ENCODE assay signal across 1 cellular context in genomic region chr6:73653571-73654424, GRCh38.
TF ChIP-seq lines count a peak whose summit lies in the region.

Gene SLC17A5, minus strand, starts transcription at chr6:73653992. Its CDS starts 106 bp downstream, at chr6:73653886.

TF ChIP-seq in HepG2, 621 proteins besides CTCF, POLR2A, EP300 and RAD21 (continued from another document and continues in another):
- TF ChIP-seq IKZF5 (CRISPR knock-in tag; IDR thresholded peaks at IDR 0.05): 0 out of 2 replicates have a peak, but pooled peaks have one; percentile 58
- TF ChIP-seq KLF16 (CRISPR knock-in tag; IDR thresholded peaks at IDR 0.05): peak in 1 of 2 experiments; percentile 65; a peak in 1 of 4 replicates
- peak; percentile 85 for TF ChIP-seq TBX2 (CRISPR knock-in tag; IDR thresholded peaks at IDR 0.05; ENCODE audit: borderline replicate concordance)
- peak; percentile 19 for TF ChIP-seq ZBTB7B (CRISPR knock-in tag; IDR thresholded peaks at IDR 0.05)
- peak; percentile 43; the same call in 1 of the 2 replicates for TF ChIP-seq ZNF7 (CRISPR knock-in tag; IDR thresholded peaks at IDR 0.05)
- TF ChIP-seq POGZ (CRISPR knock-in tag; IDR thresholded peaks at IDR 0.05): peak; percentile 78
- TF ChIP-seq ELF1 (CRISPR knock-in tag; IDR thresholded peaks at IDR 0.05): peak; percentile 61; the same call in 1 of the 2 replicates
- no peak for TF ChIP-seq ZNF710 (CRISPR knock-in tag; IDR thresholded peaks at IDR 0.05; ENCODE audit: borderline replicate concordance)
- 0 out of 2 replicates have a peak, but pooled peaks have one; percentile 77 for TF ChIP-seq SMAD9 (CRISPR knock-in tag; IDR thresholded peaks at IDR 0.05)
- 0 out of 2 replicates have a peak, but pooled peaks have one; percentile 51 for TF ChIP-seq ARHGAP35 (CRISPR knock-in tag; IDR thresholded peaks at IDR 0.05; ENCODE audit: borderline replicate concordance)
- TF ChIP-seq HMGXB4 (CRISPR knock-in tag; IDR thresholded peaks at IDR 0.05; ENCODE audit: borderline replicate concordance in 1 of 2, low read depth in 1 of 2): peak; percentile 61 to 64
- TF ChIP-seq IRX3 (CRISPR knock-in tag; IDR thresholded peaks at IDR 0.05; ENCODE audit: borderline replicate concordance, low read depth): peak; percentile 51; the same call in 1 of the 2 replicates
- peak; percentile 71; the same call in 1 of the 2 replicates for TF ChIP-seq ZFP91 (CRISPR knock-in tag; IDR thresholded peaks at IDR 0.05; ENCODE audit: borderline replicate concordance)
- peak; percentile 94 for TF ChIP-seq ZNF607 (CRISPR knock-in tag; IDR thresholded peaks at IDR 0.05; ENCODE audit: borderline replicate concordance)
- TF ChIP-seq BCL6 (CRISPR knock-in tag; IDR thresholded peaks at IDR 0.05): 0 out of 2 replicates have a peak, but pooled peaks have one; percentile 30
- TF ChIP-seq KDM6A (CRISPR knock-in tag; IDR thresholded peaks at IDR 0.05; ENCODE audit: low read depth): no peak
- TF ChIP-seq NCOA2 (CRISPR knock-in tag; IDR thresholded peaks at IDR 0.05): peak; percentile 53
- peak; percentile 70 for TF ChIP-seq UBTF (CRISPR knock-in tag; IDR thresholded peaks at IDR 0.05)
- TF ChIP-seq PPARG (CRISPR knock-in tag; conservative IDR thresholded peaks at IDR 0.05): 0 out of 2 replicates have a peak, but pooled peaks have one; percentile 12
- TF ChIP-seq ZNF260 (CRISPR knock-in tag; IDR thresholded peaks at IDR 0.05; ENCODE audit: borderline replicate concordance, low read depth): no peak
- peak; percentile 78 for TF ChIP-seq ZMYM4 (CRISPR knock-in tag; IDR thresholded peaks at IDR 0.05)
- peak; percentile 46; the same call in 1 of the 2 replicates for TF ChIP-seq ZFP82 (CRISPR knock-in tag; IDR thresholded peaks at IDR 0.05; ENCODE audit: borderline replicate concordance)
- TF ChIP-seq STAT6 (CRISPR knock-in tag; IDR thresholded peaks at IDR 0.05; ENCODE audit: borderline replicate concordance): 0 out of 2 replicates have a peak, but pooled peaks have one; percentile 66
- peak; percentile 88 for TF ChIP-seq ZNF501 (CRISPR knock-in tag; IDR thresholded peaks at IDR 0.05)
- peak; percentile 5; the same call in 1 of the 2 replicates for TF ChIP-seq ZNF800 (CRISPR knock-in tag; IDR thresholded peaks at IDR 0.05)
- peak; percentile 75; the same call in 1 of the 2 replicates for TF ChIP-seq THAP9 (CRISPR knock-in tag; IDR thresholded peaks at IDR 0.05; ENCODE audit: borderline replicate concordance)
- TF ChIP-seq ZNF850 (CRISPR knock-in tag; conservative IDR thresholded peaks at IDR 0.05): 0 out of 2 replicates have a peak, but pooled peaks have one; percentile 75
- no peak for TF ChIP-seq SYNCRIP (IDR thresholded peaks at IDR 0.05; ENCODE audit: insufficient read depth, low read depth, low read length)
- TF ChIP-seq GATA4 (IDR thresholded peaks at IDR 0.05; ENCODE audit: borderline replicate concordance, low read depth): 0 out of 2 replicates have a peak, but pooled peaks have one; percentile 25
- peak; percentile 98 for TF ChIP-seq NAIF1 (CRISPR knock-in tag; IDR thresholded peaks at IDR 0.05; ENCODE audit: borderline replicate concordance)
- 0 out of 2 replicates have a peak, but pooled peaks have one; percentile 28 for TF ChIP-seq ZSCAN20 (CRISPR knock-in tag; IDR thresholded peaks at IDR 0.05; ENCODE audit: borderline replicate concordance)
- 0 out of 2 replicates have a peak, but pooled peaks have one; percentile 55 for TF ChIP-seq DNMT1 (CRISPR knock-in tag; IDR thresholded peaks at IDR 0.05)
- peak; percentile 56; the same call in 1 of the 2 replicates for TF ChIP-seq AHR (CRISPR knock-in tag; IDR thresholded peaks at IDR 0.05)
- TF ChIP-seq RBFOX2 (IDR thresholded peaks at IDR 0.05; ENCODE audit: low read depth, low read length): peak; percentile 90
- TF ChIP-seq SMAD1 (CRISPR knock-in tag; IDR thresholded peaks at IDR 0.05; ENCODE audit: borderline replicate concordance, low read depth): 0 out of 2 replicates have a peak, but pooled peaks have one; percentile 32
- TF ChIP-seq AGO2 (optimal IDR thresholded peaks at IDR 0.05; ENCODE audit: low read depth, low read length): peak; percentile 42
- no peak for TF ChIP-seq SNAPC5 (CRISPR knock-in tag; IDR thresholded peaks at IDR 0.05; ENCODE audit: borderline replicate concordance)
- TF ChIP-seq ZNF672 (CRISPR knock-in tag; IDR thresholded peaks at IDR 0.05): no peak
